24 cellular contexts compared by ENCODE assay signal in genomic region chr16:17511340-17511739, GRCh38. TPM values are rescaled to one million over a fixed set of nuclear protein-coding genes. Genes with fewer than 3 reads are reported as not detected.
A peak's percentile ranks its signal among the peaks of the same experiment; 100 is the strongest.
DNase-seq lines count a peak whose midpoint lies in the region; ATAC-seq, FAIRE-seq and TF ChIP-seq lines count a peak whose summit lies in the region.
"Had no signal": no experiment of that assay in that cellular context is flagged by ENCODE, and none has a peak within 500 bp of the region (broad histone marks: within the 10 kb centered on the region; RNA-seq: fewer than 3 reads in every experiment).

No MANE protein-coding gene starts in this region.

- DNase-seq in left ventricle myocardium superior (no peak), cardiac septum (ENCODE audit: low spot score) (no peak), adipocyte (ENCODE audit: low read depth) (peak; percentile 74), frontal cortex (ENCODE audit: low spot score in 2 of 2) (no peak), T-helper 9 cell (no peak), adrenal gland (no peak)
- no peak for DNase-seq in activated CD8-positive, alpha-beta T cell treated with anti-CD3 and anti-CD28 coated beads, Interleukin-2, amount 10 ng/mL, durations not matched to agents 7 days and 5 days
- DNase-seq: activated CD8-positive, alpha-beta T cell treated with anti-CD3 and anti-CD28 coated beads for 36 hours; activated T-cell treated with anti-CD3 and anti-CD28 coated beads, Interleukin-2, amount 50 U/mL, for 4 hours; CD4-positive, alpha-beta T cell; effector CD4-positive, alpha-beta T cell; hippocampal formation; NCI-H1092; NCI-H2029 treated with DMSO at 0.1 percent for 48 hours; RPMI8226; spleen; T1000; uterus had no signal

- intact Hi-C loops in left ventricle myocardium superior (cut with micrococcal nuclease) = no loop called here
- intact Hi-C loops in cardiac septum (cut with DNase I) = no loop called here
- intact Hi-C loops in adrenal gland (cut with DNase I) = no loop called here

- H3K9me3 Mint-ChIP-seq in activated CD8-positive, alpha-beta T cell treated with anti-CD3 and anti-CD28 coated beads, Interleukin-2, amount 10 ng/mL, durations not matched to agents 7 days and 5 days (ENCODE audit: insufficient read depth) = no peaks in the 10 kb centered on the region

- H3K9ac ChIP-seq in adipocyte (ENCODE audit: low read length) = no peak overlapping the region

- FAIRE-seq in frontal cortex (lab: Jason Lieb, UNC) = no peak
- FAIRE-seq: A204.1, islet of Langerhans had no signal

- POLR2A ChIA-PET in activated CD8-positive, alpha-beta T cell treated with anti-CD3 and anti-CD28 coated beads, Interleukin-2, amount 10 ng/mL, durations not matched to agents 7 days and 5 days (lab: Charles Lee) = no interaction called here

- H3K27me3 Mint-ChIP-seq in activated CD8-positive, alpha-beta T cell treated with anti-CD3 and anti-CD28 coated beads, Interleukin-2, amount 10 ng/mL, durations not matched to agents 7 days and 5 days (ENCODE audit: low read depth) = peaks cover 25% of the 10 kb centered on the region

- TF ChIP-seq POLR2A in gastroesophageal sphincter (IDR thresholded peaks at IDR 0.05) (no peak), adrenal gland (IDR thresholded peaks at IDR 0.05) (no peak)

- no peak overlapping the region for H3K27ac Mint-ChIP-seq in activated CD8-positive, alpha-beta T cell treated with anti-CD3 and anti-CD28 coated beads, Interleukin-2, amount 10 ng/mL, durations not matched to agents 7 days and 5 days
- H3K27ac Mint-ChIP-seq: activated CD8-positive, alpha-beta T cell treated with anti-CD3 and anti-CD28 coated beads for 36 hours; activated naive CD4-positive, alpha-beta T cell treated with anti-CD3 and anti-CD28 coated beads, Interleukin-2, amount 50 U/mL, for 24 hours; CD4-positive, alpha-beta T cell had no signal

- no peaks in the 10 kb centered on the region for H3K27me3 ChIP-seq in adipocyte (replicated peaks; ENCODE audit: control insufficient read depth, insufficient read depth, low read length)
- H3K27me3 ChIP-seq in gastroesophageal sphincter = no peaks in the 10 kb centered on the region
- peaks cover 2% of the 10 kb centered on the region for H3K27me3 ChIP-seq in adrenal gland
- H3K27me3 ChIP-seq: uterus had no signal

- H3K4me3 Mint-ChIP-seq in activated CD8-positive, alpha-beta T cell treated with anti-CD3 and anti-CD28 coated beads, Interleukin-2, amount 10 ng/mL, durations not matched to agents 7 days and 5 days = no peak overlapping the region
- H3K4me3 Mint-ChIP-seq: activated CD8-positive, alpha-beta T cell treated with anti-CD3 and anti-CD28 coated beads for 36 hours; activated naive CD4-positive, alpha-beta T cell treated with anti-CD3 and anti-CD28 coated beads, Interleukin-2, amount 50 U/mL, for 24 hours; activated T-cell treated with anti-CD3 and anti-CD28 coated beads, Interleukin-2, amount 50 U/mL, for 4 hours; CD4-positive, alpha-beta T cell had no signal

- H3K27ac ChIP-seq in gastroesophageal sphincter (no peak overlapping the region), adrenal gland (no peak overlapping the region)
- H3K27ac ChIP-seq: neutrophil, spleen, uterus had no signal

- TF ChIP-seq CTCF in gastroesophageal sphincter (IDR thresholded peaks at IDR 0.05) (no peak), adrenal gland (IDR thresholded peaks at IDR 0.05) (no peak)

- peak; percentile 82 for ATAC-seq in left ventricle myocardium superior
- ATAC-seq in gastroesophageal sphincter = peak; percentile 68
- no peak for ATAC-seq in activated CD8-positive, alpha-beta T cell treated with anti-CD3 and anti-CD28 coated beads, Interleukin-2, amount 10 ng/mL, durations not matched to agents 7 days and 5 days
- ATAC-seq: activated CD8-positive, alpha-beta T cell treated with anti-CD3 and anti-CD28 coated beads for 36 hours; activated T-cell treated with anti-CD3 and anti-CD28 coated beads, Interleukin-2, amount 50 U/mL, for 4 hours; esophagus mucosa had no signal

- H3K36me3 ChIP-seq in adipocyte (ENCODE audit: control insufficient read depth, insufficient read depth, low read length, severe bottlenecking) (no peaks in the 10 kb centered on the region), gastroesophageal sphincter (no peaks in the 10 kb centered on the region), adrenal gland (replicated peaks in 1 of 2) (no peaks in the 10 kb centered on the region)
- H3K36me3 ChIP-seq: neutrophil, spleen, uterus had no signal

- peaks cover 11% of the 10 kb centered on the region for H3K9me3 ChIP-seq in adipocyte (ENCODE audit: control insufficient read depth, low read length)
- H3K9me3 ChIP-seq in gastroesophageal sphincter = peaks cover 0 to 9% (median 0%) of the 10 kb centered on the region in 3 donors
- no peaks in the 10 kb centered on the region for H3K9me3 ChIP-seq in adrenal gland (replicated peaks in 1 of 3)
- H3K9me3 ChIP-seq: neutrophil, uterus had no signal

- H3K4me1 ChIP-seq in adipocyte (ENCODE audit: control insufficient read depth, insufficient read depth, low read length) = peaks cover 23% of the 10 kb centered on the region
- peaks cover 0 to 19% (median 0%) of the 10 kb centered on the region in 3 donors for H3K4me1 ChIP-seq in gastroesophageal sphincter
- no peaks in the 10 kb centered on the region for H3K4me1 ChIP-seq in adrenal gland (replicated peaks in 1 of 2)
- H3K4me1 ChIP-seq: spleen, uterus had no signal

- no peak for TF ChIP-seq EP300 in gastroesophageal sphincter (IDR thresholded peaks at IDR 0.05)

- CTCF ChIA-PET in activated CD8-positive, alpha-beta T cell treated with anti-CD3 and anti-CD28 coated beads, Interleukin-2, amount 10 ng/mL, durations not matched to agents 7 days and 5 days (lab: Charles Lee) = no interaction called here

- H3K4me1 Mint-ChIP-seq in activated CD8-positive, alpha-beta T cell treated with anti-CD3 and anti-CD28 coated beads, Interleukin-2, amount 10 ng/mL, durations not matched to agents 7 days and 5 days (ENCODE audit: low read depth) = no peaks in the 10 kb centered on the region
- H3K4me1 Mint-ChIP-seq: activated naive CD4-positive, alpha-beta T cell treated with anti-CD3 and anti-CD28 coated beads, Interleukin-2, amount 50 U/mL, for 24 hours had no signal

- H3K36me3 Mint-ChIP-seq in activated CD8-positive, alpha-beta T cell treated with anti-CD3 and anti-CD28 coated beads, Interleukin-2, amount 10 ng/mL, durations not matched to agents 7 days and 5 days (ENCODE audit: low read depth) = no peaks in the 10 kb centered on the region

- H3K4me3 ChIP-seq in adipocyte (ENCODE audit: low read length) = no peak overlapping the region
- no peak overlapping the region for H3K4me3 ChIP-seq in gastroesophageal sphincter
- no peak overlapping the region for H3K4me3 ChIP-seq in adrenal gland
- H3K4me3 ChIP-seq: spleen, uterus had no signal

RNA-seq across cellular contexts. Expression of gene XYLT1, which starts 40.6 kb away (rescaled TPM):
- total RNA-seq in left ventricle myocardium superior (1.6 TPM), cardiac septum (2.9 TPM), gastroesophageal sphincter (10 to 100 TPM; 19.1 to 51.6 (median 23.7) TPM), frontal cortex (28.9 TPM), adrenal gland (10 to 100 TPM in 7 of 8 donors, 1 to 10 TPM in 1; 6.6 to 67.6 (median 16.8) TPM)
- total RNA-seq in activated CD8-positive, alpha-beta T cell treated with anti-CD3 and anti-CD28 coated beads, Interleukin-2, amount 10 ng/mL, durations not matched to agents 7 days and 5 days = 10 to 100 TPM; 59.4 to 60.4 TPM
- 10 to 100 TPM in 1 of 3 donors, 1 to 10 TPM in 2; 1.3 to 27.7 (median 2.7) TPM for polyA plus RNA-seq in adrenal gland
